20 cellular contexts compared by ENCODE assay signal in the genomic region with DNA sequence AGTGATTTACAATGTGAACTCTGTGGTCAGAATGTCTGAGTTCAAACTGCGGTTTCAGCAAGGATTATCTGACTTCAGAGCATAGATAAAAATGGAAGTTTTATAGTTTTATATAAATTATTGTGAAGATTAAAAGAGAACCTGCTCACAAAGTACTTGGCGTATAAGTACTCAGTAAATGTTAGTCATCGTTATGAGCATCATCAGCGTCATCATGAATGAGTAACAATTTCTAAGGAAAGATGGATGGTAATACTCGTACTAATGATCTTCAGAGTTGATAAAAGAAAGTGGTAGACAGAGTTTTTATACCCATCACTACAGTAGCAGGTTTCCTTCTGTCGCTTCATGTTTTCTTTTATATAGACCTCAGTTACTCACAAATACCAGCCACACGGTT.
"Had no signal": no experiment of that assay in that cellular context is flagged by ENCODE, and none has a peak within 500 bp of the region (broad histone marks: within the 10 kb centered on the region; RNA-seq: fewer than 3 reads in every experiment).

No MANE protein-coding gene starts in this region.

- H3K4me3 Mint-ChIP-seq: naive thymus-derived CD4-positive, alpha-beta T cell; nephron progenitor cell had no signal

- H3K9me3 ChIP-seq: colonic mucosa, gastrocnemius medialis, heart right ventricle, neutrophil, psoas muscle, stomach, thoracic aorta, transverse colon had no signal

- DNase-seq: colonic mucosa; dermis blood vessel endothelial cell; erythroblast; gastrocnemius medialis; heart right ventricle; hypothalamus; kidney glomerular epithelial cell; naive thymus-derived CD4-positive, alpha-beta T cell; nephron progenitor cell; psoas muscle; retina; stimulated activated CD4-positive, alpha-beta T cell treated with anti-CD3 and anti-CD28 coated beads, Interleukin-2, amount 100 ng/mL, for 24 hours; stimulated activated naive CD4-positive, alpha-beta T cell; stomach; substantia nigra; transverse colon had no signal

- H3K4me3 ChIP-seq: colonic mucosa, gastrocnemius medialis, heart right ventricle, psoas muscle, skin epidermis, stomach, thoracic aorta, transverse colon had no signal

- H3K4me1 Mint-ChIP-seq: naive thymus-derived CD4-positive, alpha-beta T cell; nephron progenitor cell had no signal

- H3K36me3 Mint-ChIP-seq: naive thymus-derived CD4-positive, alpha-beta T cell had no signal

- H3K27me3 Mint-ChIP-seq: naive thymus-derived CD4-positive, alpha-beta T cell had no signal

- H3K9me3 Mint-ChIP-seq: nephron progenitor cell had no signal

- H3K27ac ChIP-seq: colonic mucosa, gastrocnemius medialis, heart right ventricle, neutrophil, psoas muscle, skin epidermis, stomach, thoracic aorta, transverse colon had no signal

- ATAC-seq: gastrocnemius medialis; heart right ventricle; naive thymus-derived CD4-positive, alpha-beta T cell; psoas muscle; sciatic nerve had no signal

- H3K27ac Mint-ChIP-seq: naive thymus-derived CD4-positive, alpha-beta T cell; nephron progenitor cell had no signal

- H3K36me3 ChIP-seq: colonic mucosa, gastrocnemius medialis, heart right ventricle, neutrophil, stomach, thoracic aorta, transverse colon had no signal

- H3K4me1 ChIP-seq: colonic mucosa, gastrocnemius medialis, heart right ventricle, psoas muscle, stomach, transverse colon had no signal

- H3K27me3 ChIP-seq: colonic mucosa, gastrocnemius medialis, heart right ventricle, neutrophil, stomach, transverse colon had no signal
